In the genomic region with DNA sequence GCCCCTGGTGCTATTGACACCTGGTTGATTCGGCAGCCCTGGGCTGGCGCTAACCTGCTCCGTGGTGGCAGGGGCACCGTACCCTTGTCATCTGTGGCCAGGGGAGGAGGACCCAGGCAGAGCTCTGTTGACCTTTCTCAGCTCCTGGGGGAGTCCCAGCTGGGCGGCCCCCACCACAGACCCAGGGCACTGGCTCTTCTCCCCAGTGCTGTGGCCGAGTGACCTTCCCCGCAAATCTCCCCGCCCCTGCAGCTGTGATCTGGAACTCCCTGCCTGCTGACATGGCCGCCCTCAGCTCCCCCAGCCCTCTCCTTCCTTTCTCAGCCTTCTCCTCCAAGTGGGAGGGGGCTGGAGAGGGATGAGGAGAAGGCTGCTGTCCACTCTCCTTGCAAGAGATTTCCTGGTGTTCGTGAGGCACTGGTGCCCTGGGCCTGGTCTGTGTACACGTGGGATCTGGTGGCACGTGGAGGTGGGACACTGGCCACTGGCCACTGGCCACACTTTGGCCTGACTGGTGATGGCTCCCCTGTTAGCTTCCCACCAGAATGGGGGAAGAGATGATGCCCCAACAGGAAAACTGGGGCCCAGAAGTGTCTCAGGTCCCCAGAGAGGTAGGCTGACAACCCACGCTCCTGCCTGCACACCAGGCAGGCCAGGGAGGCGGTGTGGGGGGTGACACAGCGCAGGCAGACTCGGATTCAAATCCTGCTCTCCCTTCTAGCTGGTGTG, we compare ENCODE assay signal across 8 cellular contexts. TPM values are rescaled to one million over a fixed set of nuclear protein-coding genes. Genes with fewer than 3 reads are reported as not detected.
DNase-seq lines count a peak whose midpoint lies in the region; ATAC-seq and TF ChIP-seq lines count a peak whose summit lies in the region.
"Had no signal": no experiment of that assay in that cellular context is flagged by ENCODE, and none has a peak within 500 bp of the region (broad histone marks: within the 10 kb centered on the region; RNA-seq: fewer than 3 reads in every experiment).

No MANE protein-coding gene starts in this region.

- H3K36me3 ChIP-seq in right atrium auricular region, result no peaks in the 10 kb centered on the region

- no peaks in the 10 kb centered on the region for H3K9me3 ChIP-seq in right atrium auricular region

- peak; percentile 74 for DNase-seq in activated CD8-positive, alpha-beta memory T cell treated with anti-CD3 and anti-CD28 coated beads, Interleukin-2, amount 50 U/mL, for 48 hours
- no peak for DNase-seq in right atrium auricular region (ENCODE audit: low spot score)
- peak; percentile 89 for DNase-seq in stimulated activated naive CD8-positive, alpha-beta T cell treated with anti-CD3 and anti-CD28 coated beads, Interleukin-15, Interleukin-2, amounts not matched to agents 100 U/mL and 50 U/mL, for 24 hours
- DNase-seq in inferior parietal cortex (ENCODE audit: extremely low spot score), result no peak
- DNase-seq in cerebellar nuclear complex (lab: John Stamatoyannopoulos, UW), result no peak

- no peaks in the 10 kb centered on the region for H3K27me3 ChIP-seq in right atrium auricular region

- peak; percentile 9 for ATAC-seq in HG03354 (IDR thresholded peaks at IDR 0.05; ENCODE audit: poor library complexity, severe bottlenecking, unreplicated experiment)
- peak; percentile 33 for ATAC-seq in stimulated activated naive CD8-positive, alpha-beta T cell treated with anti-CD3 and anti-CD28 coated beads, Interleukin-15, Interleukin-2, amounts not matched to agents 100 U/mL and 50 U/mL, for 24 hours
- ATAC-seq in HG03159 (IDR thresholded peaks at IDR 0.05; ENCODE audit: unreplicated experiment), result no peak

- no peak for TF ChIP-seq CTCF in right atrium auricular region (IDR thresholded peaks at IDR 0.05)

- no peak overlapping the region for H3K4me3 ChIP-seq in right atrium auricular region

- peaks cover 0 to 67% of the 10 kb centered on the region in 2 donors for H3K4me1 ChIP-seq in right atrium auricular region

- H3K27ac ChIP-seq in right atrium auricular region, result peak overlapping the region; percentile 84 to 86

RNA-seq across cellular contexts. Expression of gene FMNL1, which starts 8.2 kb away (rescaled TPM):
- 10 to 100 TPM in 1 of 2 donors, 1 to 10 TPM in 1; 7.6 to 13.6 TPM for total RNA-seq in right atrium auricular region

RNA-seq across cellular contexts. Expression of gene SPATA32, which starts 32.0 kb away (rescaled TPM):
- total RNA-seq in right atrium auricular region, result not detected
- total RNA-seq: SK-MEL-5 had no signal

Comparison
In these comparisons a context has a peak if more than half of its experiments do, and no peak if none do; other contexts are left out.
1. DNase-seq: peak in activated CD8-positive, alpha-beta memory T cell treated with anti-CD3 and anti-CD28 coated beads, Interleukin-2, amount 50 U/mL, for 48 hours (single experiment) and stimulated activated naive CD8-positive, alpha-beta T cell treated with anti-CD3 and anti-CD28 coated beads, Interleukin-15, Interleukin-2, amounts not matched to agents 100 U/mL and 50 U/mL, for 24 hours (single experiment); none in right atrium auricular region (single experiment), inferior parietal cortex (single experiment) and cerebellar nuclear complex (0 of 2).